In genomic region chr2:114350186-114350725, GRCh38 we compare ENCODE assay signal across 10 cellular contexts.
"Had no signal": no experiment of that assay in that cellular context is flagged by ENCODE, and none has a peak within 500 bp of the region (broad histone marks: within the 10 kb centered on the region; RNA-seq: fewer than 3 reads in every experiment).

No MANE protein-coding gene starts in this region.

- H3K9me3 ChIP-seq: HAP-1 had no signal

- H3K4me1 ChIP-seq: HAP-1 had no signal

- ATAC-seq: HCT116, K562 had no signal

- FAIRE-seq: HTR-8/SVneo, K562 had no signal

- H3K36me3 ChIP-seq: HAP-1 had no signal

- DNase-seq: GM23248, GOT3, H7, HFFc6, IMR-90, KG1 had no signal

- H3K27ac ChIP-seq: GM23248 had no signal

- H3K4me3 ChIP-seq: GM23248, HAP-1, K562 had no signal

- H3K9ac ChIP-seq: GM23248 had no signal

- H2AFZ ChIP-seq: GM23248 had no signal
